8 cellular contexts compared by ENCODE assay signal in genomic region chr2:68157002-68157401, GRCh38. TPM values are rescaled to one million over a fixed set of nuclear protein-coding genes. Genes with fewer than 3 reads are reported as not detected.
A peak's percentile ranks its signal among the peaks of the same experiment; 100 is the strongest.
DNase-seq lines count a peak whose midpoint lies in the region; ATAC-seq and TF ChIP-seq lines count a peak whose summit lies in the region.

No MANE protein-coding gene starts in this region.

- H3K4me3 Mint-ChIP-seq in Caco-2 (ENCODE audit: unreplicated experiment), result peak overlapping the region; percentile 100

- no TSS peak for BruUV-seq in Caco-2 (replicated peaks; lab: Mats Ljungman, UMichigan)

- CTCF ChIA-PET in Caco-2 (lab: Charles Lee), result no interaction called here

- peak overlapping the region; percentile 100 for H3K27ac Mint-ChIP-seq in Caco-2 (ENCODE audit: unreplicated experiment)

- POLR2A ChIA-PET in Caco-2 (lab: Charles Lee), result interaction anchor here (1.0 to 1.4 kb wide), 3 partner anchors 11 to 96 kb away, joined by 3 to 7 read pairs (median 6); partner anchors contain the start of genes C1D and PPP3R1

- H3K27me3 ChIP-seq in Caco-2 (replicated peaks; ENCODE audit: control insufficient read depth, insufficient read depth, low read length), result no peaks in the 10 kb centered on the region
- no peaks in the 10 kb centered on the region for H3K27me3 ChIP-seq in iPS-20b (ENCODE audit: insufficient read depth, low read length)

- H3K4me1 ChIP-seq in Caco-2 (peaks cover 3% of the 10 kb centered on the region; the same call in 1 of the 2 replicates), iPS-20b (ENCODE audit: insufficient read depth, low read length) (peaks cover 9% of the 10 kb centered on the region; the same call in 1 of the 2 replicates)

- H3K4me3 ChIP-seq in Caco-2 (ENCODE audit: low read depth, low read length) (peak overlapping the region; percentile 76), iPS-20b (ENCODE audit: low read length) (peak overlapping the region; percentile 88)

- H3K9me3 ChIP-seq in Caco-2, result no peaks in the 10 kb centered on the region
- H3K9me3 ChIP-seq in iPS-20b (ENCODE audit: insufficient read depth, low read depth, low read length), result no peaks in the 10 kb centered on the region

- H3K9me3 Mint-ChIP-seq in Caco-2 (ENCODE audit: unreplicated experiment), result no peaks in the 10 kb centered on the region

- ATAC-seq in GM19438 (IDR thresholded peaks at IDR 0.05; ENCODE audit: low read depth, unreplicated experiment) (peak; percentile 25), HG03442 (IDR thresholded peaks at IDR 0.05; ENCODE audit: unreplicated experiment) (peak; percentile 31)
- peak; percentile 34 for ATAC-seq in stimulated activated naive CD8-positive, alpha-beta T cell treated with anti-CD3 and anti-CD28 coated beads, Interleukin-15, Interleukin-2, amounts not matched to agents 100 U/mL and 50 U/mL, for 24 hours

- H3K4me1 Mint-ChIP-seq in Caco-2 (ENCODE audit: low read depth, unreplicated experiment), result peaks cover 7% of the 10 kb centered on the region

- intact Hi-C loops in Caco-2 (cut with micrococcal nuclease; ENCODE audit: unreplicated experiment), result loop anchor here (1.0 to 2.0 kb wide), 3 partner anchors 34 to 95 kb away; partner anchors contain the start of gene PPP3R1

- no peak for TF ChIP-seq CTCF in Caco-2 (IDR thresholded peaks at IDR 0.05; ENCODE audit: insufficient read depth in 1 of 2, low read depth in 1 of 2, low read length in 1 of 2, severe bottlenecking in 1 of 2, unreplicated experiment in 1 of 2)

- peak overlapping the region; percentile 49 for H3K27ac ChIP-seq in iPS-20b (ENCODE audit: low read length)

- peak in 1 of 2 experiments; percentile 35 for DNase-seq in Caco-2
- DNase-seq in amniotic epithelial cell (ENCODE audit: low read depth), result peak; percentile 11
- no peak for DNase-seq in stimulated activated naive CD8-positive, alpha-beta T cell treated with anti-CD3 and anti-CD28 coated beads, Interleukin-15, Interleukin-2, amounts not matched to agents 100 U/mL and 50 U/mL, for 24 hours
- DNase-seq in DMS 273 (lab: John Stamatoyannopoulos, UW; ENCODE audit: unreplicated experiment), result no peak
- no peak for DNase-seq in NCI-H524 (lab: John Stamatoyannopoulos, UW)

- H3K36me3 ChIP-seq in Caco-2 (ENCODE audit: control insufficient read depth, insufficient read depth, low read length) (no peaks in the 10 kb centered on the region), iPS-20b (ENCODE audit: insufficient read depth, low read depth, low read length) (peaks cover 26% of the 10 kb centered on the region)

- peaks cover 41% of the 10 kb centered on the region for H3K36me3 Mint-ChIP-seq in Caco-2 (ENCODE audit: insufficient read depth, unreplicated experiment)

- peak overlapping the region; percentile 93 for H3K9ac ChIP-seq in iPS-20b (ENCODE audit: low read depth, low read length)

- no peaks in the 10 kb centered on the region for H3K27me3 Mint-ChIP-seq in Caco-2 (ENCODE audit: insufficient read depth, unreplicated experiment)

RNA-seq across cellular contexts. Expression of gene PNO1, which starts 0.7 kb away (rescaled TPM):
- total RNA-seq in Caco-2 (2022), result 33.3 and 37.0 TPM in 2 replicates
